In the genomic region with DNA sequence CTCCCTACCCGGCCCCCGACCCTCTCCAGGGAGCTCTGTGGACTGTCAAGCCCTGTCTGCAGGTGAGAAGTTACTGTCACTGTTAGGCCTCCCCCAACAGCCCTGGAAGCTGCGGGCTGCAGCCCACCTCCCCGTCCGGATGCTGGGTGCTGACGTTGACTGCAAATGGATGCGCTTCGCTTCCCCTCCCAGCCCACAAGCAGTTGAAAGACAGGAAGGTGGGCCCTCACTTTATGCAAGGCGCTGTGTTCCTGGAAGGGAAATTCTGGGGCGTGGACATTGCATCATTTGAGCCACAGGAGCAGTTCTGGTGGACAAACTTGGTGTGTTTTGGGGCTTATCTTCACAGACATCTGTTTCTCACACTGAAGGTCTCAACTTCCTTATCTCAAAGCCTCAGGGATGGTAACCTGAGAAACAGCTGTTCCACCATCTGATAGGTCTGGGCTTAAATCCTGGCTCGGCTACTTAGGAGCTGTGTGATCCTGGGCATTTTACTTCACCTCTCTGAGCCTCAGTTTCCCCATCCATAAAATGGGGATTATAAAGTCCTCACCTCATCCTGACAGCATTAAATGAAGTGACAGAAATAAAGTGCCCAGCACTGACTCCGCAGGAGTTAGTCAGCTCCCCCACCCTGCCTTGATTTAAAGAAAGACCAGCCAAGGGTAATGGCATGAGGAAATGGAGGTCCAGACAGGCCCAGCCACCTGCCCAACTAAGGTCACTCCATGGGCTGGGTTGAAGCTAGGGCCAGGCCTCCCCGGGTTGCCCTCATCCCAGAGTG, we compare ENCODE assay signal across 9 cellular contexts. TPM values are rescaled to one million over a fixed set of nuclear protein-coding genes. Genes with fewer than 3 reads are reported as not detected.
DNase-seq lines count a peak whose midpoint lies in the region; ATAC-seq and TF ChIP-seq lines count a peak whose summit lies in the region.
"Had no signal": no experiment of that assay in that cellular context is flagged by ENCODE, and none has a peak within 500 bp of the region (broad histone marks: within the 10 kb centered on the region; RNA-seq: fewer than 3 reads in every experiment).

No MANE protein-coding gene starts in this region.

- CTCF ChIA-PET in CD4-positive, alpha-beta T cell (lab: Charles Lee) = no interaction called here
- CTCF ChIA-PET in activated naive CD4-positive, alpha-beta T cell treated with anti-CD3 and anti-CD28 coated beads for 36 hours (lab: Charles Lee) = interaction anchor here (0.5 to 1.2 kb wide), 2 partner anchors 19 to 28 kb away, joined by 3 to 4 read pairs; no protein-coding TSS in a partner anchor

- peak; percentile 93 for ATAC-seq in CD4-positive, alpha-beta T cell (ENCODE audit: poor library complexity)
- peak; percentile 77 for ATAC-seq in GM19438 (IDR thresholded peaks at IDR 0.05; ENCODE audit: low read depth, unreplicated experiment)
- ATAC-seq in HG03159 (IDR thresholded peaks at IDR 0.05; ENCODE audit: unreplicated experiment) = no peak

- no peaks in the 10 kb centered on the region for H3K27me3 Mint-ChIP-seq in CD4-positive, alpha-beta T cell
- no peaks in the 10 kb centered on the region for H3K27me3 Mint-ChIP-seq in activated naive CD4-positive, alpha-beta T cell treated with anti-CD3 and anti-CD28 coated beads for 36 hours (ENCODE audit: low read depth)

- DNase-seq in CD4-positive, alpha-beta T cell = peak in 6 of 10 experiments; percentile 11 to 44 (median 18)
- DNase-seq in KG1 (lab: John Stamatoyannopoulos, UW) (peak; percentile 97), NCI-H1417 (lab: John Stamatoyannopoulos, UW) (no peak), T1000 (lab: John Stamatoyannopoulos, UW) (no peak)
- peak; percentile 58 for DNase-seq in activated naive CD4-positive, alpha-beta T cell treated with anti-CD3 and anti-CD28 coated beads for 36 hours
- DNase-seq in stimulated activated CD8-positive, alpha-beta memory T cell treated with anti-CD3 and anti-CD28 coated beads, Interleukin-2, amount 100 ng/mL, for 48 hours (ENCODE audit: low read depth in 2 of 2) = peak; percentile 8 to 22

- H3K27ac ChIP-seq in CD4-positive, alpha-beta T cell (ENCODE audit: low read depth, low read length) = no peak overlapping the region
- H3K27ac ChIP-seq: vagina had no signal

- peaks cover 17% of the 10 kb centered on the region for H3K4me1 Mint-ChIP-seq in CD4-positive, alpha-beta T cell (ENCODE audit: low read depth)
- peaks cover 18% of the 10 kb centered on the region for H3K4me1 Mint-ChIP-seq in activated naive CD4-positive, alpha-beta T cell treated with anti-CD3 and anti-CD28 coated beads for 36 hours (ENCODE audit: low read depth)

- H3K9me3 Mint-ChIP-seq in CD4-positive, alpha-beta T cell = no peaks in the 10 kb centered on the region
- no peaks in the 10 kb centered on the region for H3K9me3 Mint-ChIP-seq in activated naive CD4-positive, alpha-beta T cell treated with anti-CD3 and anti-CD28 coated beads for 36 hours

- no peaks in the 10 kb centered on the region for H3K9me3 ChIP-seq in CD4-positive, alpha-beta T cell (ENCODE audit: control insufficient read depth, low read length)
- H3K9me3 ChIP-seq: vagina had no signal

- no peak for TF ChIP-seq CTCF in CD4-positive, alpha-beta T cell (IDR thresholded peaks at IDR 0.05)

- intact Hi-C loops in CD4-positive, alpha-beta T cell (cut with DNase I, micrococcal nuclease) = no loop called here
- intact Hi-C loops in activated naive CD4-positive, alpha-beta T cell treated with anti-CD3 and anti-CD28 coated beads for 36 hours (cut with micrococcal nuclease) = no loop called here

- peak overlapping the region; percentile 85 for H3K27ac Mint-ChIP-seq in CD4-positive, alpha-beta T cell
- peak overlapping the region; percentile 43 for H3K27ac Mint-ChIP-seq in activated naive CD4-positive, alpha-beta T cell treated with anti-CD3 and anti-CD28 coated beads for 36 hours

- no peaks in the 10 kb centered on the region for H3K36me3 Mint-ChIP-seq in CD4-positive, alpha-beta T cell (ENCODE audit: low read depth)
- H3K36me3 Mint-ChIP-seq in activated naive CD4-positive, alpha-beta T cell treated with anti-CD3 and anti-CD28 coated beads for 36 hours (ENCODE audit: low read depth) = no peaks in the 10 kb centered on the region

- POLR2A ChIA-PET in CD4-positive, alpha-beta T cell (lab: Charles Lee) = interaction anchor here (1.0 to 1.4 kb wide), 2 partner anchors 45 to 295 kb away, joined by 3 read pairs; no protein-coding TSS in a partner anchor

- no peaks in the 10 kb centered on the region for H3K27me3 ChIP-seq in CD4-positive, alpha-beta T cell (ENCODE audit: control insufficient read depth, insufficient read depth, low read length)
- H3K27me3 ChIP-seq: vagina had no signal

- peak overlapping the region; percentile 42 for H3K4me3 Mint-ChIP-seq in CD4-positive, alpha-beta T cell
- H3K4me3 Mint-ChIP-seq in activated naive CD4-positive, alpha-beta T cell treated with anti-CD3 and anti-CD28 coated beads for 36 hours = peak overlapping the region; percentile 20

RNA-seq across cellular contexts. Expression of gene DRC7, which starts 4.6 kb away (rescaled TPM):
- not detected for total RNA-seq in CD4-positive, alpha-beta T cell
- total RNA-seq in activated naive CD4-positive, alpha-beta T cell treated with anti-CD3 and anti-CD28 coated beads for 36 hours = under 1 TPM in 1 of 2 experiments, not detected in 1; 0.49 TPM
- total RNA-seq: vagina had no signal

RNA-seq across cellular contexts. Expression of gene ADGRG3, which starts 21.9 kb away (rescaled TPM):
- under 1 TPM in 1 of 2 experiments, not detected in 1; 0.28 TPM for total RNA-seq in CD4-positive, alpha-beta T cell
- total RNA-seq in activated naive CD4-positive, alpha-beta T cell treated with anti-CD3 and anti-CD28 coated beads for 36 hours = under 1 TPM in 1 of 2 experiments, not detected in 1; 0.14 TPM

RNA-seq across cellular contexts. Expression of gene KATNB1, which starts 45.6 kb away (rescaled TPM):
- 10 to 100 TPM; 21.0 to 22.3 TPM for total RNA-seq in CD4-positive, alpha-beta T cell
- total RNA-seq in activated naive CD4-positive, alpha-beta T cell treated with anti-CD3 and anti-CD28 coated beads for 36 hours = 10 to 100 TPM; 25.5 to 30.0 TPM

Comparison
In these comparisons a context has a peak if more than half of its experiments do, and no peak if none do; other contexts are left out.
1. DNase-seq: peak in CD4-positive, alpha-beta T cell (6 of 10), KG1 (single experiment), activated naive CD4-positive, alpha-beta T cell treated with anti-CD3 and anti-CD28 coated beads for 36 hours (single experiment) and stimulated activated CD8-positive, alpha-beta memory T cell treated with anti-CD3 and anti-CD28 coated beads, Interleukin-2, amount 100 ng/mL, for 48 hours (2 of 2); none in NCI-H1417 (0 of 3) and T1000 (single experiment).